In genomic region chr6:37489697-37490336, GRCh38 we compare ENCODE assay signal across 8 cellular contexts. TPM values are rescaled to one million over a fixed set of nuclear protein-coding genes. Genes with fewer than 3 reads are reported as not detected.
DNase-seq lines count a peak whose midpoint lies in the region; ATAC-seq and TF ChIP-seq lines count a peak whose summit lies in the region.

No MANE protein-coding gene starts in this region.

- H3K36me3 Mint-ChIP-seq in CD8-positive, alpha-beta memory T cell = peaks cover 0 to 27% (median 5%) of the 10 kb centered on the region in 3 donors
- H3K36me3 Mint-ChIP-seq in activated T-helper 1 cell treated with anti-CD3 and anti-CD28 coated beads, Interleukin-12 subunit alpha, Interleukin-12 subunit beta, Interleukin-2, Interleukin-4 antibody, amounts not matched to agents 30 ng/mL and 10 ng/mL and 1 ng/mL, durations not matched to agents 14 hours and 24 hours and 36 hours (ENCODE audit: low read depth) = peaks cover 9% of the 10 kb centered on the region

- H2AFZ ChIP-seq in HCT116 (ENCODE audit: low read depth, low read length, poor library complexity, severe bottlenecking) = no peak overlapping the region

- H3K9me3 ChIP-seq in CD8-positive, alpha-beta memory T cell (ENCODE audit: low read length) = no peaks in the 10 kb centered on the region
- no peaks in the 10 kb centered on the region for H3K9me3 ChIP-seq in HCT116 (ENCODE audit: control insufficient read depth in 1 of 2, insufficient read depth in 1 of 2, low read depth in 1 of 2, low read length in 2 of 2)
- no peaks in the 10 kb centered on the region for H3K9me3 ChIP-seq in transverse colon

- RAD21 ChIA-PET in HCT116 (lab: Charles Lee; ENCODE audit: low non-redundant PET in 1 of 2, low total read pairs in 2 of 2, uncharacterized antibody in 2 of 2, unreplicated experiment in 2 of 2) = no interaction called here

- POLR2A ChIA-PET in CD8-positive, alpha-beta memory T cell (lab: Charles Lee) = no interaction called here
- POLR2A ChIA-PET in HCT116 (lab: Charles Lee) = no interaction called here

- H3K36me3 ChIP-seq in CD8-positive, alpha-beta memory T cell (ENCODE audit: insufficient read depth, low read length) = no peaks in the 10 kb centered on the region
- H3K36me3 ChIP-seq in HCT116 (ENCODE audit: control insufficient read depth in 1 of 2, insufficient read depth in 2 of 2, low read length in 2 of 2) = no peaks in the 10 kb centered on the region
- no peaks in the 10 kb centered on the region for H3K36me3 ChIP-seq in kidney epithelial cell (ENCODE audit: control insufficient read depth, insufficient read depth, low read length)
- H3K36me3 ChIP-seq in transverse colon = no peaks in the 10 kb centered on the region

- no peak overlapping the region for H3K9ac ChIP-seq in HCT116 (ENCODE audit: low read length)

- H3K4me1 Mint-ChIP-seq in CD8-positive, alpha-beta memory T cell = peaks cover 72 to 87% (median 79%) of the 10 kb centered on the region in 3 donors
- H3K4me1 Mint-ChIP-seq in activated T-helper 1 cell treated with anti-CD3 and anti-CD28 coated beads, Interleukin-12 subunit alpha, Interleukin-12 subunit beta, Interleukin-2, Interleukin-4 antibody, amounts not matched to agents 30 ng/mL and 10 ng/mL and 1 ng/mL, durations not matched to agents 14 hours and 24 hours and 36 hours (ENCODE audit: low read depth) = peaks cover 54% of the 10 kb centered on the region

- H3K4me3 ChIP-seq in CD8-positive, alpha-beta memory T cell (ENCODE audit: low read length) = no peak overlapping the region
- no peak overlapping the region for H3K4me3 ChIP-seq in HCT116 (replicated peaks in 1 of 2; ENCODE audit: low read depth in 1 of 2, low read length in 2 of 2)
- H3K4me3 ChIP-seq in kidney epithelial cell (ENCODE audit: low read depth, low read length) = no peak overlapping the region
- H3K4me3 ChIP-seq in transverse colon = no peak overlapping the region

- H3K27me3 ChIP-seq in CD8-positive, alpha-beta memory T cell (ENCODE audit: insufficient read depth, low read length, poor library complexity, severe bottlenecking) = no peaks in the 10 kb centered on the region
- no peaks in the 10 kb centered on the region for H3K27me3 ChIP-seq in HCT116 (ENCODE audit: insufficient read depth, low read length)
- no peaks in the 10 kb centered on the region for H3K27me3 ChIP-seq in kidney epithelial cell (ENCODE audit: control insufficient read depth, insufficient read depth, low read length)
- no peaks in the 10 kb centered on the region for H3K27me3 ChIP-seq in transverse colon

- peak overlapping the region; percentile 92 to 99 (median 96) for H3K27ac Mint-ChIP-seq in CD8-positive, alpha-beta memory T cell
- H3K27ac Mint-ChIP-seq in activated T-helper 1 cell treated with anti-CD3 and anti-CD28 coated beads, Interleukin-12 subunit alpha, Interleukin-12 subunit beta, Interleukin-2, Interleukin-4 antibody, amounts not matched to agents 30 ng/mL and 10 ng/mL and 1 ng/mL, durations not matched to agents 14 hours and 24 hours and 36 hours = peak overlapping the region; percentile 76

- DNase-seq in CD8-positive, alpha-beta memory T cell = peak in 4 of 5 donors; percentile 18 to 71 (median 46)
- no peak for DNase-seq in HCT116 (ENCODE audit: low read depth, low spot score)
- no peak for DNase-seq in activated T-helper 1 cell treated with anti-CD3 and anti-CD28 coated beads, Interleukin-12 subunit alpha, Interleukin-12 subunit beta, Interleukin-2, Interleukin-4 antibody, amounts not matched to agents 30 ng/mL and 10 ng/mL and 1 ng/mL, durations not matched to agents 14 hours and 24 hours and 36 hours (ENCODE audit: low spot score)
- DNase-seq in kidney epithelial cell (ENCODE audit: low read depth) = no peak
- DNase-seq in inferior parietal cortex (ENCODE audit: extremely low spot score) = no peak
- DNase-seq in COLO668 (lab: John Stamatoyannopoulos, UW; ENCODE audit: unreplicated experiment) = no peak
- DNase-seq in transverse colon = no peak

- TF ChIP-seq POLR2A in HCT116 (IDR thresholded peaks at IDR 0.05; ENCODE audit: borderline replicate concordance, extremely low read depth, insufficient read depth, insufficient read length) (no peak), transverse colon (IDR thresholded peaks at IDR 0.05) (no peak)

- no peak for TF ChIP-seq RAD21 in HCT116 (IDR thresholded peaks at IDR 0.05; ENCODE audit: low read depth)

- H3K9me2 ChIP-seq in HCT116 (ENCODE audit: insufficient read depth) = no peaks in the 10 kb centered on the region

- H3K4me1 ChIP-seq in CD8-positive, alpha-beta memory T cell (ENCODE audit: insufficient read depth, low read length) = peaks cover 44% of the 10 kb centered on the region
- no peaks in the 10 kb centered on the region for H3K4me1 ChIP-seq in HCT116 (ENCODE audit: control insufficient read depth in 1 of 2, insufficient read depth in 2 of 2, low read length in 2 of 2)
- peaks cover 0 to 10% (median 0%) of the 10 kb centered on the region in 4 donors for H3K4me1 ChIP-seq in transverse colon

- no peaks in the 10 kb centered on the region for H3K27me3 Mint-ChIP-seq in CD8-positive, alpha-beta memory T cell
- H3K27me3 Mint-ChIP-seq in activated T-helper 1 cell treated with anti-CD3 and anti-CD28 coated beads, Interleukin-12 subunit alpha, Interleukin-12 subunit beta, Interleukin-2, Interleukin-4 antibody, amounts not matched to agents 30 ng/mL and 10 ng/mL and 1 ng/mL, durations not matched to agents 14 hours and 24 hours and 36 hours (ENCODE audit: insufficient read depth) = no peaks in the 10 kb centered on the region

- TF ChIP-seq CTCF in HCT116 (IDR thresholded peaks at IDR 0.05 in 2 of 3, conservative IDR thresholded peaks at IDR 0.05 in 1 of 3; ENCODE audit: borderline replicate concordance in 1 of 3, insufficient read depth in 1 of 3, low read depth in 2 of 3, low read length in 2 of 3) (0 out of 6 replicates have a peak, but pooled peaks of 1 of the 3 experiments have one; percentile 16), kidney epithelial cell (IDR thresholded peaks at IDR 0.05; ENCODE audit: insufficient read depth, low read length, poor library complexity, severe bottlenecking) (peak; percentile 28), transverse colon (IDR thresholded peaks at IDR 0.05) (peak in 1 of 5 experiments; percentile 8)

- no peak for TF ChIP-seq EP300 in transverse colon (IDR thresholded peaks at IDR 0.05; ENCODE audit: low read depth)

- peak overlapping the region; percentile 52 for H3K27ac ChIP-seq in CD8-positive, alpha-beta memory T cell (ENCODE audit: low read depth, low read length)
- H3K27ac ChIP-seq in HCT116 (ENCODE audit: low read depth, low read length) = no peak overlapping the region
- no peak overlapping the region for H3K27ac ChIP-seq in transverse colon

- no TSS peak for BruUV-seq in HCT116 (replicated peaks; lab: Mats Ljungman, UMichigan)

- ATAC-seq in HCT116 (peak; percentile 55), GM19397 (IDR thresholded peaks at IDR 0.05; ENCODE audit: unreplicated experiment) (no peak)

- 62 to 71% methylated on average over 4 to 10 of the region's 10 CpGs for WGBS in transverse colon (ENCODE audit: low coverage in 1 of 2), 2 donors

- intact Hi-C loops in HCT116 (cut with micrococcal nuclease) (no loop called here), transverse colon (cut with DNase I; ENCODE audit: low total_unique reads) (loop anchor here (10.0 kb wide), 2 partner anchors 75 to 105 kb away; no protein-coding TSS in a partner anchor)
- intact Hi-C loops in activated T-helper 1 cell treated with anti-CD3 and anti-CD28 coated beads, Interleukin-12 subunit alpha, Interleukin-12 subunit beta, Interleukin-2, Interleukin-4 antibody, amounts not matched to agents 30 ng/mL and 10 ng/mL and 1 ng/mL, durations not matched to agents 14 hours and 24 hours and 36 hours (cut with micrococcal nuclease) = no loop called here

- no peaks in the 10 kb centered on the region for H3K9me3 Mint-ChIP-seq in CD8-positive, alpha-beta memory T cell
- no peaks in the 10 kb centered on the region for H3K9me3 Mint-ChIP-seq in activated T-helper 1 cell treated with anti-CD3 and anti-CD28 coated beads, Interleukin-12 subunit alpha, Interleukin-12 subunit beta, Interleukin-2, Interleukin-4 antibody, amounts not matched to agents 30 ng/mL and 10 ng/mL and 1 ng/mL, durations not matched to agents 14 hours and 24 hours and 36 hours

- H3K4me2 ChIP-seq in HCT116 (ENCODE audit: low read length) = no peak overlapping the region

- H4K20me1 ChIP-seq in HCT116 (ENCODE audit: insufficient read depth) = no peaks in the 10 kb centered on the region

- in situ Hi-C loops in transverse colon (cut with MboI; ENCODE audit: low pct_ligation_motif_present in 1 of 4, low pct_unique_long_range_greater_than_20kb in 1 of 4, low sequenced_read_pairs in 3 of 4) = no loop called here

- CTCF ChIA-PET in CD8-positive, alpha-beta memory T cell (lab: Charles Lee) = interaction anchor here (0.6 to 3.6 kb wide), 9 partner anchors 13 to 76 kb away, joined by 3 to 21 read pairs (median 4); partner anchors contain the start of gene CMTR1
- CTCF ChIA-PET in HCT116 (lab: Charles Lee) = no interaction called here

- peak overlapping the region; percentile 11 to 86 (median 65) for H3K4me3 Mint-ChIP-seq in CD8-positive, alpha-beta memory T cell
- H3K4me3 Mint-ChIP-seq in activated T-helper 1 cell treated with anti-CD3 and anti-CD28 coated beads, Interleukin-12 subunit alpha, Interleukin-12 subunit beta, Interleukin-2, Interleukin-4 antibody, amounts not matched to agents 30 ng/mL and 10 ng/mL and 1 ng/mL, durations not matched to agents 14 hours and 24 hours and 36 hours = no peak overlapping the region

- no peaks in the 10 kb centered on the region; the same call in 1 of the 2 replicates for H3K79me2 ChIP-seq in HCT116 (ENCODE audit: insufficient read depth, low read length)

TF ChIP-seq in HCT116, 20 proteins besides CTCF, POLR2A, EP300 and RAD21 (continues in another document):
- no peak for TF ChIP-seq EGR1 (IDR thresholded peaks at IDR 0.05; ENCODE audit: low read depth)
- no peak for TF ChIP-seq ELF1 (IDR thresholded peaks at IDR 0.05; ENCODE audit: borderline replicate concordance, low read depth)
- TF ChIP-seq EZH2 (IDR thresholded peaks at IDR 0.05) = no peak

RNA-seq across cellular contexts. Expression of gene CCDC167, which starts 9.9 kb away (rescaled TPM):
- total RNA-seq in CD8-positive, alpha-beta memory T cell = 10 to 100 TPM; 79.5 to 86.3 TPM
- 181 TPM for polyA plus RNA-seq in CD8-positive, alpha-beta memory T cell
- 27.8 TPM for total RNA-seq in HCT116 (2021; ENCODE audit: unreplicated experiment)
- 31.0 and 37.5 TPM in 2 replicates for polyA plus RNA-seq in HCT116 (2012)
- total RNA-seq in activated T-helper 1 cell treated with anti-CD3 and anti-CD28 coated beads, Interleukin-12 subunit alpha, Interleukin-12 subunit beta, Interleukin-2, Interleukin-4 antibody, amounts not matched to agents 30 ng/mL and 10 ng/mL and 1 ng/mL, durations not matched to agents 14 hours and 24 hours and 36 hours = 66.6 and 72.4 TPM in 2 replicates
- 59.4 and 82.7 TPM in 2 replicates for total RNA-seq in kidney epithelial cell
- total RNA-seq in transverse colon = 10 to 100 TPM in 2 of 4 donors, not detected in 2; 16.9 to 21.8 TPM

RNA-seq across cellular contexts. Expression of gene CMTR1, which starts 56.8 kb away (rescaled TPM):
- 10 to 100 TPM; 54.3 TPM for total RNA-seq in CD8-positive, alpha-beta memory T cell
- 25.8 TPM for polyA plus RNA-seq in CD8-positive, alpha-beta memory T cell
- total RNA-seq in HCT116 (2021; ENCODE audit: unreplicated experiment) = 28.7 TPM
- 17.8 and 21.5 TPM in 2 replicates for polyA plus RNA-seq in HCT116 (2012)
- 53.5 and 54.4 TPM in 2 replicates for total RNA-seq in activated T-helper 1 cell treated with anti-CD3 and anti-CD28 coated beads, Interleukin-12 subunit alpha, Interleukin-12 subunit beta, Interleukin-2, Interleukin-4 antibody, amounts not matched to agents 30 ng/mL and 10 ng/mL and 1 ng/mL, durations not matched to agents 14 hours and 24 hours and 36 hours
- total RNA-seq in kidney epithelial cell = 22.9 and 27.0 TPM in 2 replicates
- total RNA-seq in transverse colon = 10 to 100 TPM; 16.5 to 40.6 (median 24.9) TPM

Comparison
In these comparisons a context has a peak if more than half of its experiments do, and no peak if none do; other contexts are left out.
1. DNase-seq: peak in CD8-positive, alpha-beta memory T cell (4 of 5); none in HCT116 (single experiment), activated T-helper 1 cell treated with anti-CD3 and anti-CD28 coated beads, Interleukin-12 subunit alpha, Interleukin-12 subunit beta, Interleukin-2, Interleukin-4 antibody, amounts not matched to agents 30 ng/mL and 10 ng/mL and 1 ng/mL, durations not matched to agents 14 hours and 24 hours and 36 hours (single experiment), kidney epithelial cell (single experiment), inferior parietal cortex (single experiment), COLO668 (single experiment) and transverse colon (single experiment).